Comparison of ENCODE assay signal across 8 cellular contexts in genomic region chr3:136802481-136802996, GRCh38. TPM values are rescaled to one million over a fixed set of nuclear protein-coding genes. Genes with fewer than 3 reads are reported as not detected.
A peak's percentile ranks its signal among the peaks of the same experiment; 100 is the strongest.
DNase-seq lines count a peak whose midpoint lies in the region; ATAC-seq and TF ChIP-seq lines count a peak whose summit lies in the region.

No MANE protein-coding gene starts in this region.

- H3K36me3 ChIP-seq in A673 (ENCODE audit: insufficient read depth, low read length, poor library complexity, severe bottlenecking) = no peaks in the 10 kb centered on the region
- H3K36me3 ChIP-seq in tibial nerve = no peaks in the 10 kb centered on the region
- H3K36me3 ChIP-seq in thyroid gland = no peaks in the 10 kb centered on the region

- BruUV-seq in A673 (replicated peaks; lab: Mats Ljungman, UMichigan) = no TSS peak

- H3K9me3 Mint-ChIP-seq in WTC11 = peaks cover 4% of the 10 kb centered on the region; the same call in 1 of the 2 replicates

- TF ChIP-seq EP300 in tibial nerve (IDR thresholded peaks at IDR 0.05) = peak in 1 of 2 donors; percentile 56

- POLR2A ChIA-PET in A673 (lab: Charles Lee; ENCODE audit: low non-redundant PET) = no interaction called here
- POLR2A ChIA-PET in WTC11 (lab: Charles Lee) = no interaction called here

- H3K4me3 ChIP-seq in A673 (ENCODE audit: low read depth, low read length, poor library complexity, severe bottlenecking) = no peak overlapping the region
- no peak overlapping the region for H3K4me3 ChIP-seq in tibial nerve
- no peak overlapping the region for H3K4me3 ChIP-seq in thyroid gland (replicated peaks in 1 of 3)

- H3K9me3 ChIP-seq in A673 (ENCODE audit: low read depth, low read length, poor library complexity, severe bottlenecking) (no peaks in the 10 kb centered on the region), tibial nerve (no peaks in the 10 kb centered on the region), thyroid gland (no peaks in the 10 kb centered on the region)

- TF ChIP-seq CTCF in A673 (conservative IDR thresholded peaks at IDR 0.05; ENCODE audit: low read depth, low read length) (no peak), WTC11 (IDR thresholded peaks at IDR 0.05) (no peak), tibial nerve (IDR thresholded peaks at IDR 0.05) (no peak), thyroid gland (IDR thresholded peaks at IDR 0.05) (no peak)

- no peak overlapping the region for H3K27ac Mint-ChIP-seq in WTC11

- TF ChIP-seq POLR2A in tibial nerve (IDR thresholded peaks at IDR 0.05) = no peak
- no peak for TF ChIP-seq POLR2A in thyroid gland (IDR thresholded peaks at IDR 0.05)

- H3K4me1 Mint-ChIP-seq in WTC11 = peaks cover 4% of the 10 kb centered on the region; the same call in 1 of the 2 replicates

- CTCF ChIA-PET in A673 (lab: Charles Lee) = interaction anchor here (1.4 kb wide), 1 partner anchor 50 kb away, joined by 9 read pairs; the partner anchor contains the start of gene STAG1
- CTCF ChIA-PET in WTC11 (lab: Charles Lee) = interaction anchor here (1.6 kb wide), 1 partner anchor 50 kb away, joined by 4 read pairs; the partner anchor contains the start of gene STAG1

- peak overlapping the region; percentile 71 for H3K27ac ChIP-seq in A673 (ENCODE audit: low read depth, low read length, poor library complexity, severe bottlenecking)
- peak overlapping the region in 2 of 4 donors; percentile 59 to 82 for H3K27ac ChIP-seq in tibial nerve
- no peak overlapping the region for H3K27ac ChIP-seq in thyroid gland

- H3K36me3 Mint-ChIP-seq in WTC11 = no peaks in the 10 kb centered on the region

- 8 to 10% methylated on average over 5 of the region's 5 CpGs for WGBS in tibial nerve, 2 donors
- 39 to 48% methylated on average over 5 of the region's 5 CpGs for WGBS in thyroid gland, 2 donors

- no peak overlapping the region for H3K4me3 Mint-ChIP-seq in WTC11

- ATAC-seq in WTC11 = no peak

- DNase-seq in A673 (ENCODE audit: low spot score) (peak; percentile 98), HT-29 (ENCODE audit: low spot score) (peak; percentile 34), WTC11 (ENCODE audit: low spot score) (no peak), islet precursor cell (peak; percentile 55), tibial nerve (ENCODE audit: low spot score in 2 of 2) (no peak), thyroid gland (no peak), AG08395 (ENCODE audit: low spot score) (no peak), SK-N-DZ (ENCODE audit: low spot score) (no peak)

- intact Hi-C loops in A673 (cut with micrococcal nuclease; ENCODE audit: unreplicated experiment) (loop anchor here (2.0 kb wide), 2 partner anchors 36 to 50 kb away; partner anchors contain the start of gene STAG1), thyroid gland (cut with DNase I) (no loop called here)

- H3K27me3 ChIP-seq in A673 (replicated peaks; ENCODE audit: insufficient read depth, low read depth, low read length, poor library complexity) (no peaks in the 10 kb centered on the region), tibial nerve (no peaks in the 10 kb centered on the region), thyroid gland (no peaks in the 10 kb centered on the region)

- H3K4me1 ChIP-seq in A673 (ENCODE audit: insufficient read depth, low read length, poor library complexity, severe bottlenecking) (peaks cover 33% of the 10 kb centered on the region), tibial nerve (peaks cover 0 to 17% (median 11%) of the 10 kb centered on the region in 4 donors), thyroid gland (peaks cover 0 to 14% of the 10 kb centered on the region in 2 donors)

- no peaks in the 10 kb centered on the region; the same call in 1 of the 2 replicates for H3K27me3 Mint-ChIP-seq in WTC11 (ENCODE audit: low read depth)

TF ChIP-seq in WTC11, 78 proteins besides CTCF, POLR2A, EP300 and RAD21:
- TF ChIP-seq TEAD1 (CRISPR knock-in tag; IDR thresholded peaks at IDR 0.05) (no peak), ZNF423 (CRISPR knock-in tag; IDR thresholded peaks at IDR 0.05) (no peak)
- TF ChIP-seq, protein P1, sequence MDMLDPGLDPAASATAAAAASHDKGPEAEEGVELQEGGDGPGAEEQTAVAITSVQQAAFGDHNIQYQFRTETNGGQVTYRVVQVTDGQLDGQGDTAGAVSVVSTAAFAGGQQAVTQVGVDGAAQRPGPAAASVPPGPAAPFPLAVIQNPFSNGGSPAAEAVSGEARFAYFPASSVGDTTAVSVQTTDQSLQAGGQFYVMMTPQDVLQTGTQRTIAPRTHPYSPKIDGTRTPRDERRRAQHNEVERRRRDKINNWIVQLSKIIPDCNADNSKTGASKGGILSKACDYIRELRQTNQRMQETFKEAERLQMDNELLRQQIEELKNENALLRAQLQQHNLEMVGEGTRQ (CRISPR knock-in tag; IDR thresholded peaks at IDR 0.05) = peak; percentile 47; the same call in 1 of the 2 replicates

RNA-seq across cellular contexts. Expression of gene SLC35G2, which starts 16.4 kb away (rescaled TPM):
- total RNA-seq in A673 (2021) (25.0 and 26.4 TPM in 2 replicates), WTC11 (2021) (3.3 to 3.6 TPM (median 3.6 TPM) in 3 replicates), tibial nerve (10 to 100 TPM in 1 of 4 donors, 1 to 10 TPM in 3; 4.2 to 12.2 (median 6.6) TPM), thyroid gland (10 to 100 TPM in 3 of 4 donors, 1 to 10 TPM in 1; 9.6 to 12.6 (median 11.5) TPM)
- total RNA-seq in HT-29 (2014; rRNA removed; shearing (Covaris generic)) = 1.1 and 1.3 TPM in 2 replicates
- 20.6 and 20.7 TPM in 2 replicates for polyA plus RNA-seq in SK-N-DZ (2014; cell fraction: cytosol; rRNA removed)
- polyA plus RNA-seq in SK-N-DZ (2014; cell fraction: nucleus; rRNA removed) = 20.3 and 23.4 TPM in 2 replicates

RNA-seq across cellular contexts. Expression of gene STAG1, which starts 50.4 kb away (rescaled TPM):
- total RNA-seq in A673 (2021) = 43.0 and 47.4 TPM in 2 replicates
- total RNA-seq in HT-29 (2014; rRNA removed; shearing (Covaris generic)) = 12.3 and 12.9 TPM in 2 replicates
- 14.9 to 20.7 TPM (median 17.7 TPM) in 3 replicates for total RNA-seq in WTC11 (2021)
- 10 to 100 TPM; 48.6 to 71.2 (median 58.2) TPM for total RNA-seq in tibial nerve
- total RNA-seq in thyroid gland = 10 to 100 TPM; 50.5 to 68.8 (median 54.4) TPM
- polyA plus RNA-seq in SK-N-DZ (2014; cell fraction: cytosol; rRNA removed) = 13.9 and 15.9 TPM in 2 replicates
- 11.3 and 12.9 TPM in 2 replicates for polyA plus RNA-seq in SK-N-DZ (2014; cell fraction: nucleus; rRNA removed)

RNA-seq across cellular contexts. Expression of gene NCK1, which starts 59.5 kb away (rescaled TPM):
- total RNA-seq in A673 (2021) (43.7 and 50.2 TPM in 2 replicates), WTC11 (2021) (24.4 to 31.6 TPM (median 28.9 TPM) in 3 replicates), tibial nerve (100 to 1,000 TPM in 1 of 4 donors, 10 to 100 TPM in 3; 34.8 to 100 (median 42.2) TPM), thyroid gland (10 to 100 TPM; 46.1 to 64.4 (median 47.0) TPM)
- total RNA-seq in HT-29 (2014; rRNA removed; shearing (Covaris generic)) = 6.3 and 9.5 TPM in 2 replicates
- polyA plus RNA-seq in SK-N-DZ (2014; cell fraction: cytosol; rRNA removed) = 15.9 and 19.6 TPM in 2 replicates
- 9.1 and 10.0 TPM in 2 replicates for polyA plus RNA-seq in SK-N-DZ (2014; cell fraction: nucleus; rRNA removed)

Comparison
In these comparisons a context has a peak if more than half of its experiments do, and no peak if none do; other contexts are left out.
1. DNase-seq: peak in A673 (single experiment), HT-29 (single experiment) and islet precursor cell (single experiment); none in WTC11 (single experiment), tibial nerve (0 of 2), thyroid gland (0 of 2), AG08395 (single experiment) and SK-N-DZ (single experiment).